In the genomic region with DNA sequence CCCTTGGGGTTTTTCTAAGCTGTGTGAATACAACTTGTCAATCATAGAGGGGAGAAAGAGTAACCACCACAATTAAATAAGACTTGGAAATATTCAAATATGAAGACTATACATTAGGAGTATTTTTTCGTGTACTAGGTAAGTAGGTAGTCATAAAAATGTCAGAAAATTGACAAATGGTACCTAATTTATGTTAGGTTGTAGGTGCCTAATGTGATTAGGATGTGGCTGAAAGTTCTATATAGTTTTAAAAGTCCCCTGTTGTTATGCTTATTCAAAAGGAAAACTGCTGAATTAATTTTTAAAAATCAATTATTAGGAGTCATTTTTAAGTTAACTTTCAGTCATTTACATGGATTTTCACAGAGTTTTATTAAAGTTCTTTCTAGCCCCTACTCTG, we compare ENCODE assay signal across 22 cellular contexts.
DNase-seq lines count a peak whose midpoint lies in the region; ATAC-seq, FAIRE-seq and TF ChIP-seq lines count a peak whose summit lies in the region.
"Had no signal": no experiment of that assay in that cellular context is flagged by ENCODE, and none has a peak within 500 bp of the region (broad histone marks: within the 10 kb centered on the region; RNA-seq: fewer than 3 reads in every experiment).

No MANE protein-coding gene starts in this region.

- no peaks in the 10 kb centered on the region for H3K9me3 Mint-ChIP-seq in activated CD4-positive, alpha-beta T cell treated with anti-CD3 and anti-CD28 coated beads, Interleukin-2, amount 10 ng/mL, durations not matched to agents 7 days and 5 days
- H3K9me3 Mint-ChIP-seq: H9, HFFc6, IgD-negative memory B cell had no signal

- TF ChIP-seq CTCF in NB4 (IDR thresholded peaks at IDR 0.05; ENCODE audit: low read depth, low read length): no peak
- no peak for TF ChIP-seq CTCF in keratinocyte (optimal IDR thresholded peaks at IDR 0.05 in 1 of 3, IDR thresholded peaks at IDR 0.05 in 1 of 3, conservative IDR thresholded peaks at IDR 0.05 in 1 of 3; ENCODE audit: extremely low read depth in 1 of 3, insufficient read depth in 2 of 3, low read length in 3 of 3)
- TF ChIP-seq CTCF in foreskin keratinocyte (conservative IDR thresholded peaks at IDR 0.05): no peak

- no peak overlapping the region for H2AFZ ChIP-seq in keratinocyte (ENCODE audit: control insufficient read depth, low read length)

- H3K79me2 ChIP-seq in keratinocyte (ENCODE audit: control insufficient read depth, insufficient read depth, low read length): peaks cover 72% of the 10 kb centered on the region

- no peak overlapping the region for H3K4me2 ChIP-seq in keratinocyte (ENCODE audit: control insufficient read depth, extremely low read depth, insufficient read depth, low read depth, low read length)

- no peaks in the 10 kb centered on the region for H3K4me1 Mint-ChIP-seq in activated CD4-positive, alpha-beta T cell treated with anti-CD3 and anti-CD28 coated beads, Interleukin-2, amount 10 ng/mL, durations not matched to agents 7 days and 5 days
- H3K4me1 Mint-ChIP-seq: CD4-positive, CD25-positive, alpha-beta regulatory T cell; CD8-positive, alpha-beta memory T cell; H9; IgD-negative memory B cell had no signal

- no peak overlapping the region for H3K27ac Mint-ChIP-seq in activated CD4-positive, alpha-beta T cell treated with anti-CD3 and anti-CD28 coated beads, Interleukin-2, amount 10 ng/mL, durations not matched to agents 7 days and 5 days
- H3K27ac Mint-ChIP-seq: CD4-positive, CD25-positive, alpha-beta regulatory T cell; CD8-positive, alpha-beta memory T cell; HFFc6; IgD-negative memory B cell had no signal

- TF ChIP-seq POLR2A in NB4 (IDR thresholded peaks at IDR 0.05; ENCODE audit: extremely low read depth, insufficient read length): no peak

- H3K27me3 Mint-ChIP-seq in activated CD4-positive, alpha-beta T cell treated with anti-CD3 and anti-CD28 coated beads, Interleukin-2, amount 10 ng/mL, durations not matched to agents 7 days and 5 days: no peaks in the 10 kb centered on the region
- H3K27me3 Mint-ChIP-seq: CD4-positive, CD25-positive, alpha-beta regulatory T cell; CD8-positive, alpha-beta memory T cell had no signal

- H3K36me3 ChIP-seq in keratinocyte (ENCODE audit: control insufficient read depth in 2 of 2, extremely low read depth in 1 of 2, insufficient read depth in 2 of 2, low read length in 2 of 2): peaks cover 0 to under 1% of the 10 kb centered on the region in 2 experiments
- H3K36me3 ChIP-seq: BE2C had no signal

- no peak overlapping the region for H3K9ac ChIP-seq in keratinocyte (ENCODE audit: control insufficient read depth, extremely low read depth, insufficient read depth, low read length)

- H4K20me1 ChIP-seq in keratinocyte (ENCODE audit: control insufficient read depth, extremely low read depth, insufficient read depth, low read length): no peaks in the 10 kb centered on the region

- no peaks in the 10 kb centered on the region for H3K36me3 Mint-ChIP-seq in activated CD4-positive, alpha-beta T cell treated with anti-CD3 and anti-CD28 coated beads, Interleukin-2, amount 10 ng/mL, durations not matched to agents 7 days and 5 days (ENCODE audit: low read depth)
- H3K36me3 Mint-ChIP-seq: CD4-positive, CD25-positive, alpha-beta regulatory T cell; CD8-positive, alpha-beta memory T cell; IgD-negative memory B cell had no signal

- DNase-seq in NB4 (ENCODE audit: low read depth): peak; percentile 15
- no peak for DNase-seq in keratinocyte (ENCODE audit: low read depth, low spot score)
- no peak for DNase-seq in activated CD4-positive, alpha-beta T cell treated with anti-CD3 and anti-CD28 coated beads, Interleukin-2, amount 10 ng/mL, durations not matched to agents 7 days and 5 days
- no peak for DNase-seq in foreskin keratinocyte
- DNase-seq: ACHN; BE2C; C1 segment of cervical spinal cord; CD4-positive, CD25-positive, alpha-beta regulatory T cell; CD8-positive, alpha-beta memory T cell; COR-L47; GOT3; H9; HFFc6; KBM-7 had no signal

- ATAC-seq in GM21447 (IDR thresholded peaks at IDR 0.05; ENCODE audit: unreplicated experiment): no peak
- ATAC-seq in foreskin keratinocyte: no peak
- ATAC-seq: HepG2 had no signal

- H3K27me3 ChIP-seq in keratinocyte (ENCODE audit: control insufficient read depth, extremely low read depth, insufficient read depth, low read length) (no peaks in the 10 kb centered on the region), foreskin keratinocyte (no peaks in the 10 kb centered on the region)
- H3K27me3 ChIP-seq: BE2C had no signal

- dilution Hi-C loops in keratinocyte (cut with MboI; ENCODE audit: extremely low pct_ligation_motif_present, low sequenced_read_pairs): no loop called here

- no peak overlapping the region for H3K4me3 Mint-ChIP-seq in activated CD4-positive, alpha-beta T cell treated with anti-CD3 and anti-CD28 coated beads, Interleukin-2, amount 10 ng/mL, durations not matched to agents 7 days and 5 days
- H3K4me3 Mint-ChIP-seq: CD4-positive, CD25-positive, alpha-beta regulatory T cell; CD8-positive, alpha-beta memory T cell; H9; HFFc6; IgD-negative memory B cell had no signal

- POLR2A ChIA-PET in activated CD4-positive, alpha-beta T cell treated with anti-CD3 and anti-CD28 coated beads, Interleukin-2, amount 10 ng/mL, durations not matched to agents 7 days and 5 days (lab: Charles Lee): interaction anchor here (0.6 kb wide), 1 partner anchor 13 kb away, joined by 3 read pairs; no protein-coding TSS in a partner anchor

- H3K9me1 ChIP-seq in keratinocyte (ENCODE audit: control insufficient read depth, extremely low read depth, insufficient read depth, low read length): no peaks in the 10 kb centered on the region

- FAIRE-seq in colon (lab: Jason Lieb, UNC) (peak; percentile 45), keratinocyte (lab: Jason Lieb, UNC) (peak; percentile 68)
- FAIRE-seq: A204.1, G401.6, GM12892, GM18507, HepG2 had no signal

- no peak overlapping the region for H3K4me3 ChIP-seq in NB4 (ENCODE audit: low read depth, low read length)
- no peak overlapping the region for H3K4me3 ChIP-seq in keratinocyte (ENCODE audit: control insufficient read depth in 2 of 3, extremely low read depth in 1 of 3, insufficient read depth in 2 of 3, low read depth in 1 of 3, low read length in 3 of 3)

- H3K27ac ChIP-seq in keratinocyte (ENCODE audit: control insufficient read depth, insufficient read depth, low read length): no peak overlapping the region
- no peak overlapping the region for H3K27ac ChIP-seq in foreskin keratinocyte

- CTCF ChIA-PET in activated CD4-positive, alpha-beta T cell treated with anti-CD3 and anti-CD28 coated beads, Interleukin-2, amount 10 ng/mL, durations not matched to agents 7 days and 5 days (lab: Charles Lee): no interaction called here

- H3K4me1 ChIP-seq in keratinocyte (ENCODE audit: control insufficient read depth, extremely low read depth, insufficient read depth, low read length) (peaks cover 4% of the 10 kb centered on the region), foreskin keratinocyte (peaks cover 15% of the 10 kb centered on the region)
- H3K4me1 ChIP-seq: BE2C had no signal

- no peaks in the 10 kb centered on the region for H3K9me3 ChIP-seq in keratinocyte (ENCODE audit: control insufficient read depth, low read depth, low read length)
- H3K9me3 ChIP-seq: BE2C had no signal
